Comparison of ENCODE assay signal across 8 cellular contexts in the genomic region with DNA sequence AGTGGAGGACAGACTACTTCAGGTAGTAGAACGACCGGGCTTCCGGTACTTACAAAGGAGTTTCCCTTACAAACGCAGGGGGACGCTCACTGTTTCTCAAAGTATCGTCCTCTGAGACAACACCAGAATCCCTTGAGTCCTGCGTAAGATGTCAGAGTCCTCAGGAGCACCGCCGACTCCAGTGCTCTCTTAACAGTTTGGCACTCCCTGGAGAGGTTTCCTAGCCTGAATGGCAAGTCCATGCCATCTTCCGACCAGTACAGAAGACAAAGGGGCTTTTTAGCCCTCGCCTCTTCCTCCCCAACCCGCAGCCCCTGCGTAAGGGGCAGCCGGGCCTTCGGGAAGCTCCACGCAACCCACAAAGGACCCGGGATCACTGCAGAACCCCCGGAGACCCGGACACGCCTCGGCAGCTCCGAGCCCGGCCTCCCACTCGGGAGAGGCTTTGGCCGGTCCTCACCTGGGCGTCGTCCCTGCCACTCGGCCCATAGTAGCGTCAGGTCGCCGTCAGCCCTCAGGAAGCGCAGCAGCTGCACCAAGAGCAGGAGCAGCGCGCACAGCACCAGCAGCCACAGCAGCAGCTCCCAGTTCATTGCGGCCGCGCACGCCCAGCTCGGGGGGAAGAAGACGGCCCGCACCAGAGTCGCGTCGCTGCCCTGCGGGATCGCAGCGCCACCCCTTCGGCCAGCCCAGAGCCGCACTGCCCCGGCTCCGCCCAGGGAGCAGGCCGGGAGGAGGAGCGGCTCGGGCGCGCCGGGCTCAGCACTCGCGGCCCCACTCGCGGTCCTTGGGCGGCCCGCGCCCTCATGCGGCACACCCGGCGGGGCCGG. TPM values are rescaled to one million over a fixed set of nuclear protein-coding genes. Genes with fewer than 3 reads are reported as not detected.
DNase-seq lines count a peak whose midpoint lies in the region; ATAC-seq and TF ChIP-seq lines count a peak whose summit lies in the region.

A gene with protein sequence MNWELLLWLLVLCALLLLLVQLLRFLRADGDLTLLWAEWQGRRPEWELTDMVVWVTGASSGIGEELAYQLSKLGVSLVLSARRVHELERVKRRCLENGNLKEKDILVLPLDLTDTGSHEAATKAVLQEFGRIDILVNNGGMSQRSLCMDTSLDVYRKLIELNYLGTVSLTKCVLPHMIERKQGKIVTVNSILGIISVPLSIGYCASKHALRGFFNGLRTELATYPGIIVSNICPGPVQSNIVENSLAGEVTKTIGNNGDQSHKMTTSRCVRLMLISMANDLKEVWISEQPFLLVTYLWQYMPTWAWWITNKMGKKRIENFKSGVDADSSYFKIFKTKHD (minus strand): TSS at position 682 of the 830 bp plus-strand sequence. CDS start 89 bp downstream, at position 593.

- peak within 1 kb of the TSS; percentile 91 to 97 (median 95) for H3K27ac ChIP-seq in esophagus squamous epithelium

- peak in 2 of 4 donors; percentile 55 to 71 for TF ChIP-seq POLR2A in esophagus squamous epithelium (IDR thresholded peaks at IDR 0.05)

- no peaks in the 10 kb centered on the region for H3K36me3 Mint-ChIP-seq in activated T-cell treated with anti-CD3 and anti-CD28 coated beads, Interleukin-2, amount 50 U/mL, for 4 hours (ENCODE audit: insufficient read depth)
- H3K36me3 Mint-ChIP-seq in naive B cell, result no peaks in the 10 kb centered on the region
- H3K36me3 Mint-ChIP-seq in stimulated activated memory B cell treated with anti-CD40 and anti-IgM and Interleukin-4, amounts not matched to agents 10 μg/mL and 1 μg/mL and 100 μg/mL, for 72 hours, result peaks cover 6% of the 10 kb centered on the region

- no peaks in the 10 kb centered on the region for H3K36me3 ChIP-seq in esophagus squamous epithelium

- 0% methylated on average over 9 to 31 of the region's 68 CpGs for WGBS in esophagus squamous epithelium, 2 donors

- TF ChIP-seq CTCF in esophagus squamous epithelium (IDR thresholded peaks at IDR 0.05), result peak in 5 of 6 experiments; percentile 39 to 60 (median 49)

- peaks cover 9 to 56% (median 18%) of the 10 kb centered on the region in 3 donors for H3K4me1 ChIP-seq in esophagus squamous epithelium

- H3K27ac Mint-ChIP-seq in naive B cell, result peak within 1 kb of the TSS; percentile 95 to 99 (median 98)
- peak within 1 kb of the TSS; percentile 98 for H3K27ac Mint-ChIP-seq in stimulated activated memory B cell treated with anti-CD40 and anti-IgM and Interleukin-4, amounts not matched to agents 10 μg/mL and 1 μg/mL and 100 μg/mL, for 72 hours

- no peaks in the 10 kb centered on the region for H3K9me3 ChIP-seq in esophagus squamous epithelium

- no peaks in the 10 kb centered on the region for H3K27me3 Mint-ChIP-seq in activated T-cell treated with anti-CD3 and anti-CD28 coated beads, Interleukin-2, amount 50 U/mL, for 4 hours (ENCODE audit: low read depth)
- no peaks in the 10 kb centered on the region for H3K27me3 Mint-ChIP-seq in naive B cell
- H3K27me3 Mint-ChIP-seq in stimulated activated memory B cell treated with anti-CD40 and anti-IgM and Interleukin-4, amounts not matched to agents 10 μg/mL and 1 μg/mL and 100 μg/mL, for 72 hours, result no peaks in the 10 kb centered on the region

- intact Hi-C loops in esophagus squamous epithelium (cut with DNase I), result loop anchor here (10.0 kb wide), 1 partner anchor 70 kb away; a partner anchor contains a TSS

- H3K4me3 Mint-ChIP-seq in activated T-cell treated with anti-CD3 and anti-CD28 coated beads, Interleukin-2, amount 50 U/mL, for 4 hours, result peak within 1 kb of the TSS; percentile 99
- H3K4me3 Mint-ChIP-seq in naive B cell, result peak within 1 kb of the TSS; percentile 93 to 99 (median 98)
- peak within 1 kb of the TSS; percentile 95 for H3K4me3 Mint-ChIP-seq in stimulated activated memory B cell treated with anti-CD40 and anti-IgM and Interleukin-4, amounts not matched to agents 10 μg/mL and 1 μg/mL and 100 μg/mL, for 72 hours

- peak; percentile 83 for DNase-seq in D341Med (ENCODE audit: low spot score)
- DNase-seq in HS-27A (ENCODE audit: low read depth), result peak; percentile 39
- peak; percentile 86 for DNase-seq in OCI-M1 (lab: John Stamatoyannopoulos, UW)
- peak; percentile 43 for DNase-seq in activated T-cell treated with anti-CD3 and anti-CD28 coated beads, Interleukin-2, amount 50 U/mL, for 4 hours
- DNase-seq in esophagus squamous epithelium (lab: John Stamatoyannopoulos, UW), result no peak
- peak; percentile 65 for DNase-seq in naive B cell

- peak; percentile 78 for ATAC-seq in GM19468 (IDR thresholded peaks at IDR 0.05; ENCODE audit: extremely low read depth, unreplicated experiment)
- peak; percentile 88 to 90 for ATAC-seq in activated T-cell treated with anti-CD3 and anti-CD28 coated beads, Interleukin-2, amount 50 U/mL, for 4 hours
- peak; percentile 77 to 82 for ATAC-seq in naive B cell (ENCODE audit: low read depth in 2 of 2)
- ATAC-seq in stimulated activated memory B cell treated with anti-CD40 and anti-IgM and Interleukin-4, amounts not matched to agents 10 μg/mL and 1 μg/mL and 100 μg/mL, for 72 hours, result peak; percentile 97

- peak within 1 kb of the TSS; percentile 72 to 89 (median 82) for H3K4me3 ChIP-seq in esophagus squamous epithelium

- H3K27me3 ChIP-seq in esophagus squamous epithelium, result no peaks in the 10 kb centered on the region

- H3K9me3 Mint-ChIP-seq in activated T-cell treated with anti-CD3 and anti-CD28 coated beads, Interleukin-2, amount 50 U/mL, for 4 hours, result no peaks in the 10 kb centered on the region
- no peaks in the 10 kb centered on the region for H3K9me3 Mint-ChIP-seq in naive B cell
- no peaks in the 10 kb centered on the region for H3K9me3 Mint-ChIP-seq in stimulated activated memory B cell treated with anti-CD40 and anti-IgM and Interleukin-4, amounts not matched to agents 10 μg/mL and 1 μg/mL and 100 μg/mL, for 72 hours

- H3K4me1 Mint-ChIP-seq in activated T-cell treated with anti-CD3 and anti-CD28 coated beads, Interleukin-2, amount 50 U/mL, for 4 hours (ENCODE audit: low read depth), result peaks cover 49% of the 10 kb centered on the region
- peaks cover 26 to 45% (median 35%) of the 10 kb centered on the region in 3 donors for H3K4me1 Mint-ChIP-seq in naive B cell
- H3K4me1 Mint-ChIP-seq in stimulated activated memory B cell treated with anti-CD40 and anti-IgM and Interleukin-4, amounts not matched to agents 10 μg/mL and 1 μg/mL and 100 μg/mL, for 72 hours, result peaks cover 41% of the 10 kb centered on the region

RNA-seq across cellular contexts. Expression of the gene that starts here (rescaled TPM):
- 10 to 100 TPM; 30.1 to 41.7 (median 35.2) TPM for total RNA-seq in activated T-cell treated with anti-CD3 and anti-CD28 coated beads, Interleukin-2, amount 50 U/mL, for 4 hours
- total RNA-seq in esophagus squamous epithelium, result 10 to 100 TPM; 43.1 to 82.0 (median 60.1) TPM
- polyA plus RNA-seq in naive B cell (ENCODE audit: low read depth in 6 of 6), result 100 to 1,000 TPM; 111 to 186 (median 139) TPM
